10 cellular contexts compared by ENCODE assay signal in genomic region chr12:21819236-21819635, GRCh38. TPM values are rescaled to one million over a fixed set of nuclear protein-coding genes. Genes with fewer than 3 reads are reported as not detected.
DNase-seq lines count a peak whose midpoint lies in the region; ATAC-seq, FAIRE-seq and TF ChIP-seq lines count a peak whose summit lies in the region.
"Had no signal": no experiment of that assay in that cellular context is flagged by ENCODE, and none has a peak within 500 bp of the region (broad histone marks: within the 10 kb centered on the region; RNA-seq: fewer than 3 reads in every experiment).

No MANE protein-coding gene starts in this region.

- H3K27ac ChIP-seq in GM23338 (ENCODE audit: low read depth) = no peak overlapping the region
- H3K27ac ChIP-seq in HepG2 (ENCODE audit: extremely low read length, insufficient read depth, low read length) = no peak overlapping the region
- H3K27ac ChIP-seq in smooth muscle cell (ENCODE audit: low read depth) = peak overlapping the region; percentile 40

- H3K9me3 ChIP-seq in HepG2 (ENCODE audit: low read length) (no peaks in the 10 kb centered on the region; the same call in 1 of the 2 replicates), smooth muscle cell (replicated peaks; ENCODE audit: low read depth) (no peaks in the 10 kb centered on the region)

- H3K4me3 ChIP-seq in GM23338 = no peak overlapping the region
- H3K4me3 ChIP-seq in HepG2 (replicated peaks in 1 of 3; ENCODE audit: insufficient read depth in 1 of 3, low read depth in 2 of 3, low read length in 3 of 3) = no peak overlapping the region
- H3K4me3 ChIP-seq in smooth muscle cell = no peak overlapping the region

- no peak for TF ChIP-seq RAD21 in HepG2 (CRISPR knock-in tag; IDR thresholded peaks at IDR 0.05)

- H3K4me2 ChIP-seq in GM23338 (no peak overlapping the region), HepG2 (ENCODE audit: low read depth, low read length) (no peak overlapping the region), smooth muscle cell (peak overlapping the region; percentile 7)

- H3F3A ChIP-seq in GM23338 (replicated peaks; ENCODE audit: low read depth) (no peaks in the 10 kb centered on the region), smooth muscle cell (ENCODE audit: low read depth) (no peaks in the 10 kb centered on the region)

- no peak for TF ChIP-seq POLR2A in HepG2 (IDR thresholded peaks at IDR 0.05; ENCODE audit: insufficient read depth in 1 of 2, low read depth in 2 of 2, low read length in 2 of 2)

- H3K9me2 ChIP-seq in GM23338 (ENCODE audit: insufficient read depth) = no peaks in the 10 kb centered on the region

- no peak for TF ChIP-seq CTCF in GM23338 (conservative IDR thresholded peaks at IDR 0.05; ENCODE audit: low read depth in 2 of 2)
- no peak for TF ChIP-seq CTCF in chondrocyte (IDR thresholded peaks at IDR 0.05)
- no peak for TF ChIP-seq CTCF in HepG2 (CRISPR knock-in tag; IDR thresholded peaks at IDR 0.05)
- no peak for TF ChIP-seq CTCF in smooth muscle cell (IDR thresholded peaks at IDR 0.05; ENCODE audit: borderline replicate concordance, insufficient read depth, poor library complexity, severe bottlenecking)

- no peaks in the 10 kb centered on the region for H3K27me3 ChIP-seq in GM23338 (ENCODE audit: insufficient read depth)
- H3K27me3 ChIP-seq in HepG2 (ENCODE audit: control insufficient read depth in 1 of 2, insufficient read depth in 2 of 2, low read length in 2 of 2) = no peaks in the 10 kb centered on the region
- no peaks in the 10 kb centered on the region for H3K27me3 ChIP-seq in smooth muscle cell (ENCODE audit: low read depth)

- intact Hi-C loops in HepG2 (cut with micrococcal nuclease; ENCODE audit: unreplicated experiment) = no loop called here

- H3K9ac ChIP-seq in HepG2 (ENCODE audit: insufficient read depth, low read depth, low read length) (no peak overlapping the region), smooth muscle cell (ENCODE audit: low read depth) (no peak overlapping the region)

- ATAC-seq in GM23338 (no peak), HepG2 (peak; percentile 49; the same call in 2 of the 3 replicates), GM21381 (IDR thresholded peaks at IDR 0.05; ENCODE audit: unreplicated experiment) (no peak), SK-N-SH treated with all-trans-retinoic acid at 6 μM for 48 hours (no peak)
- ATAC-seq: WTC11 had no signal

- no peak overlapping the region for H3K4me3 Mint-ChIP-seq in GM23338
- no peak overlapping the region for H3K4me3 Mint-ChIP-seq in chondrocyte (ENCODE audit: unreplicated experiment)
- H3K4me3 Mint-ChIP-seq: activated naive CD8-positive, alpha-beta T cell; WTC11 had no signal

- peak; percentile 2 for DNase-seq in GM23338 (ENCODE audit: low spot score)
- no peak for DNase-seq in chondrocyte (ENCODE audit: low spot score)
- peak; percentile 50 for DNase-seq in HepG2 (ENCODE audit: low spot score)
- DNase-seq in smooth muscle cell (lab: John Stamatoyannopoulos, UW; ENCODE audit: unreplicated experiment) = no peak
- DNase-seq in globus pallidus (ENCODE audit: low spot score) = no peak
- DNase-seq: erythroblast had no signal

- FAIRE-seq in HepG2 (lab: Jason Lieb, UNC) = no peak

- WGBS in HepG2 (ENCODE audit: low lambda C conversion rate) = 3% methylated on average over 2 of the region's 2 CpGs
- 20% methylated on average over 2 of the region's 2 CpGs for WGBS in smooth muscle cell (ENCODE audit: low lambda C conversion rate)

- H4K20me1 ChIP-seq in GM23338 (replicated peaks; ENCODE audit: insufficient read depth) (no peaks in the 10 kb centered on the region), HepG2 (ENCODE audit: insufficient read depth, low read length) (no peaks in the 10 kb centered on the region), smooth muscle cell (ENCODE audit: low read depth) (no peaks in the 10 kb centered on the region)

- CTCF ChIA-PET in HepG2 (lab: Yijun Ruan, JAX; ENCODE audit: low intra/inter-chr PET ratio, low total read pairs) = no interaction called here

- H3K4me1 Mint-ChIP-seq in GM23338 (no peaks in the 10 kb centered on the region), chondrocyte (ENCODE audit: low read depth) (peaks cover 25% of the 10 kb centered on the region)
- H3K4me1 Mint-ChIP-seq: WTC11 had no signal

- no peaks in the 10 kb centered on the region for H3K4me1 ChIP-seq in GM23338 (ENCODE audit: insufficient read depth)
- 0 out of 2 replicates have a peak, but pooled peaks cover 13% of the 10 kb centered on the region for H3K4me1 ChIP-seq in HepG2 (ENCODE audit: insufficient read depth, low read length)
- no peaks in the 10 kb centered on the region for H3K4me1 ChIP-seq in smooth muscle cell (ENCODE audit: low read depth)

- no peak for TF ChIP-seq EP300 in HepG2 (IDR thresholded peaks at IDR 0.05; ENCODE audit: low read depth in 2 of 2, low read length in 2 of 2)
- TF ChIP-seq EP300 in HepG2 (CRISPR knock-in tag; IDR thresholded peaks at IDR 0.05; ENCODE audit: borderline replicate concordance) = no peak

- H3K36me3 Mint-ChIP-seq in GM23338 (ENCODE audit: low read depth) (no peaks in the 10 kb centered on the region), chondrocyte (ENCODE audit: low read depth) (no peaks in the 10 kb centered on the region)
- H3K36me3 Mint-ChIP-seq: activated naive CD8-positive, alpha-beta T cell; WTC11 had no signal

- H3K79me2 ChIP-seq in GM23338 (replicated peaks; ENCODE audit: insufficient read depth) (no peaks in the 10 kb centered on the region), HepG2 (ENCODE audit: insufficient read depth, low read length) (no peaks in the 10 kb centered on the region), smooth muscle cell (ENCODE audit: low read depth) (no peaks in the 10 kb centered on the region)

- no peaks in the 10 kb centered on the region for H3K9me3 Mint-ChIP-seq in GM23338
- H3K9me3 Mint-ChIP-seq in chondrocyte (ENCODE audit: low read depth) = no peaks in the 10 kb centered on the region
- H3K9me3 Mint-ChIP-seq: WTC11 had no signal

- no peak overlapping the region for H3K27ac Mint-ChIP-seq in GM23338
- H3K27ac Mint-ChIP-seq in chondrocyte (ENCODE audit: unreplicated experiment) = peak overlapping the region; percentile 30
- H3K27ac Mint-ChIP-seq: activated naive CD8-positive, alpha-beta T cell; WTC11 had no signal

- no peak overlapping the region for H2AFZ ChIP-seq in GM23338
- no peak overlapping the region for H2AFZ ChIP-seq in HepG2 (ENCODE audit: low read length)
- H2AFZ ChIP-seq in smooth muscle cell (ENCODE audit: low read depth) = no peak overlapping the region

- H3K36me3 ChIP-seq in GM23338 (ENCODE audit: insufficient read depth) (no peaks in the 10 kb centered on the region), HepG2 (replicated peaks in 1 of 2; ENCODE audit: control insufficient read depth in 1 of 2, insufficient read depth in 2 of 2, low read length in 2 of 2) (no peaks in the 10 kb centered on the region), smooth muscle cell (ENCODE audit: low read depth) (no peaks in the 10 kb centered on the region)

- POLR2A ChIA-PET in HepG2 (lab: Yijun Ruan, JAX) = no interaction called here

- in situ Hi-C loops in HepG2 (cut with HindIII; ENCODE audit: extremely low pct_ligation_motif_present, low pct_unique_long_range_greater_than_20kb) = no loop called here

- no peaks in the 10 kb centered on the region for H3K27me3 Mint-ChIP-seq in GM23338 (ENCODE audit: insufficient read depth, low read depth, poor library complexity)
- H3K27me3 Mint-ChIP-seq in chondrocyte (ENCODE audit: low read depth) = no peaks in the 10 kb centered on the region

- BruUV-seq in HepG2 (replicated peaks; lab: Mats Ljungman, UMichigan) = no TSS peak

TF ChIP-seq in GM23338, 12 proteins besides CTCF, POLR2A, EP300 and RAD21 (continues in another document):
- no peak for TF ChIP-seq POLR2AphosphoS5 (IDR thresholded peaks at IDR 0.05; ENCODE audit: low read depth)
- TF ChIP-seq EZH2 (IDR thresholded peaks at IDR 0.05; ENCODE audit: low read depth, unreplicated experiment) = no peak
- TF ChIP-seq STAT1 (IDR thresholded peaks at IDR 0.05; ENCODE audit: unreplicated experiment) = no peak

TF ChIP-seq in HepG2, 621 proteins besides CTCF, POLR2A, EP300 and RAD21 (continues in another document):
- no peak for TF ChIP-seq SP1 (IDR thresholded peaks at IDR 0.05)
- TF ChIP-seq SP1 (CRISPR knock-in tag; IDR thresholded peaks at IDR 0.05) = no peak
- no peak for TF ChIP-seq SATB2 (CRISPR knock-in tag; IDR thresholded peaks at IDR 0.05)
- no peak for TF ChIP-seq ZNF572 (CRISPR knock-in tag; IDR thresholded peaks at IDR 0.05)
- TF ChIP-seq ZFP36L1 (CRISPR knock-in tag; IDR thresholded peaks at IDR 0.05) = no peak

TF ChIP-seq in SK-N-SH treated with all-trans-retinoic acid at 6 μM for 48 hours, 23 proteins besides CTCF, POLR2A, EP300 and RAD21 (continues in another document):
- TF ChIP-seq ZNF70 (CRISPR knock-in tag; IDR thresholded peaks at IDR 0.05) (no peak), ZFP3 (CRISPR knock-in tag; IDR thresholded peaks at IDR 0.05) (no peak), ZNF8 (CRISPR knock-in tag; IDR thresholded peaks at IDR 0.05) (no peak)

RNA-seq across cellular contexts. Expression of gene KCNJ8, which starts 44.7 kb away (rescaled TPM):
- total RNA-seq in GM23338 (2014; rRNA removed; shearing (Covaris generic)) = 0.87 and 2.3 TPM in 2 replicates
- polyA plus RNA-seq in GM23338 (2016; fragmentation: Nextera tagmentation; extraction: Ambion mirVana) (0.82 and 1.0 TPM in 2 replicates), HepG2 (2011; rRNA removed) (not detected in 2 replicates), smooth muscle cell (not detected in 2 replicates)
- total RNA-seq in chondrocyte (1.1 TPM in 2 of 3 replicates, not detected in the other), HepG2 (2016; rRNA removed; fragmentation: Illumina TruSeq; extraction: Trizol) (not detected in 2 replicates), smooth muscle cell (0.67 TPM in 1 of 2 replicates, not detected in the other)
- not detected in 2 replicates for total RNA-seq in HepG2 (2016; cell fraction: cytosol; rRNA removed; fragmentation: Illumina TruSeq; extraction: Trizol; ENCODE audit: low read depth)
- not detected in 2 replicates for total RNA-seq in HepG2 (2016; cell fraction: insoluble cytoplasmic fraction; rRNA removed; fragmentation: Illumina TruSeq; extraction: Trizol)
- total RNA-seq in HepG2 (2016; cell fraction: membrane; rRNA removed; fragmentation: Illumina TruSeq; extraction: Trizol) = not detected in 2 replicates
- total RNA-seq in HepG2 (2016; cell fraction: nucleus; rRNA removed; fragmentation: Illumina TruSeq; extraction: Trizol) = not detected in 2 replicates
- not detected in 2 replicates for polyA plus RNA-seq in HepG2 (2011; cell fraction: cytosol; rRNA removed)
- polyA plus RNA-seq in HepG2 (2011; cell fraction: nucleus; rRNA removed) = not detected in 2 replicates
- polyA plus RNA-seq in HepG2 (2012) = not detected in 2 replicates
- not detected in 2 replicates for polyA plus RNA-seq in HepG2 (2016; cell fraction: cytosol; fragmentation: Illumina TruSeq; extraction: Trizol; ENCODE audit: low read depth)
- polyA plus RNA-seq in HepG2 (2016; cell fraction: insoluble cytoplasmic fraction; fragmentation: Illumina TruSeq; extraction: Trizol; ENCODE audit: low read depth) = not detected in 2 replicates
- not detected in 2 replicates for polyA plus RNA-seq in HepG2 (2016; cell fraction: membrane; fragmentation: Illumina TruSeq; extraction: Trizol; ENCODE audit: low read depth)
- polyA plus RNA-seq in HepG2 (2016; cell fraction: nucleus; fragmentation: Illumina TruSeq; extraction: Trizol; ENCODE audit: insufficient read depth, low read depth) = not detected in 2 replicates
- polyA minus RNA-seq in HepG2 (2011; rRNA and poly(A)+ RNA removed; ENCODE audit: low replicate concordance) = not detected in 2 replicates
- polyA minus RNA-seq in HepG2 (2011; cell fraction: cytosol; rRNA and poly(A)+ RNA removed) = not detected in 2 replicates
- polyA minus RNA-seq in HepG2 (2011; cell fraction: nucleus; rRNA and poly(A)+ RNA removed) = not detected in 2 replicates

Comparison
In these comparisons a context has a peak if more than half of its experiments do, and no peak if none do; other contexts are left out.
1. DNase-seq: peak in GM23338 (single experiment) and HepG2 (single experiment); none in chondrocyte (single experiment), smooth muscle cell (single experiment) and globus pallidus (single experiment).